Comparison of ENCODE assay signal across 16 cellular contexts in the genomic region with DNA sequence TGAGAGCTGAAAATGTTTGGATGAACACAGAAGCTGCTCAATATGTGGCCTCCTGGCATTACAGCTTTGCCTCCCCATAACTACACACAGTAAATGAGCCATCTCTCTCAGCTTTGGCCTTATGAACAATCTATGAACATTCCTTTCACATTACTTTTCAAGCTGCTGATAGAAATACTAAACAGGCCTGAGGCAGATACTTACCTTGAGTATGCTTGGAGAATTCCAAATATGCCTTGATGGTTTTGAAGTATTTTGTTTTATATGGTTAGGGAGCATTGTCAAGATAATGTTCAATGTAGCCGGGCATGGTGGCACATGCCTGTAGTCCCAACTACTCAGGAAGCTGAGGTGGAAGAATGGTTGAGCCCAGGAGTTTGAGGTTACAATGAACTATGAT.
DNase-seq lines count a peak whose midpoint lies in the region; ATAC-seq and TF ChIP-seq lines count a peak whose summit lies in the region.
"Had no signal": no experiment of that assay in that cellular context is flagged by ENCODE, and none has a peak within 500 bp of the region (broad histone marks: within the 10 kb centered on the region; RNA-seq: fewer than 3 reads in every experiment).

No MANE protein-coding gene starts in this region.

- no TSS peak for BruUV-seq in Panc1 (replicated peaks; lab: Mats Ljungman, UMichigan)

- in situ Hi-C loops in Panc1 (cut with HindIII; ENCODE audit: low pct_unique_long_range_greater_than_20kb, low sequenced_read_pairs) = no loop called here

- POLR2A ChIA-PET in Panc1 (lab: Charles Lee) = no interaction called here

- H3K9me3 ChIP-seq in Panc1 (ENCODE audit: control insufficient read depth, insufficient read depth, low read depth, low read length) = no peaks in the 10 kb centered on the region; the same call in 1 of the 2 replicates
- H3K9me3 ChIP-seq: Peyer's patch had no signal

- peak overlapping the region; percentile 36 for H3K27ac ChIP-seq in Panc1 (ENCODE audit: low read length)
- H3K27ac ChIP-seq: Peyer's patch, stomach had no signal

- intact Hi-C loops in Panc1 (cut with micrococcal nuclease; ENCODE audit: unreplicated experiment) (no loop called here), left colon (cut with DNase I, micrococcal nuclease) (no loop called here)

- no peak overlapping the region for H3K4me3 ChIP-seq in Panc1 (ENCODE audit: low read depth in 2 of 2, low read length in 2 of 2)
- H3K4me3 ChIP-seq: Peyer's patch, stomach had no signal

- no peaks in the 10 kb centered on the region for H3K27me3 ChIP-seq in Panc1 (ENCODE audit: control insufficient read depth, insufficient read depth, low read length)
- H3K27me3 ChIP-seq: Peyer's patch, stomach had no signal

- peak; percentile 95 for DNase-seq in ELR (ENCODE audit: low read depth)
- no peak for DNase-seq in Panc1 (ENCODE audit: low read depth, low spot score)
- peak; percentile 99 for DNase-seq in renal cortical epithelial cell (ENCODE audit: low read depth)
- DNase-seq in left colon = no peak
- DNase-seq: activated naive CD8-positive, alpha-beta T cell treated with anti-CD3 and anti-CD28 coated beads, Interleukin-2, amount 10 ng/mL, durations not matched to agents 7 days and 5 days; H9; hypothalamus; Kasumi-1; midbrain; NCI-H2227 treated with DMSO at 0.1 percent for 48 hours; Peyer's patch had no signal

- CTCF ChIA-PET in Panc1 (lab: Charles Lee) = interaction anchor here (0.6 kb wide), 1 partner anchor 1067 kb away, joined by 6 read pairs; no protein-coding TSS in a partner anchor

- H3K36me3 ChIP-seq in Panc1 (ENCODE audit: control insufficient read depth, insufficient read depth, low read length) = no peaks in the 10 kb centered on the region
- H3K36me3 ChIP-seq: Peyer's patch, stomach had no signal

- ATAC-seq in Panc1 (peak; percentile 89), esophagus mucosa (peak; percentile 59), HG03521 (IDR thresholded peaks at IDR 0.05; ENCODE audit: unreplicated experiment) (no peak), HG02759 (IDR thresholded peaks at IDR 0.05; ENCODE audit: unreplicated experiment) (no peak), left colon (no peak), GM19397 (IDR thresholded peaks at IDR 0.05; ENCODE audit: unreplicated experiment) (no peak)

- no peak for TF ChIP-seq CTCF in Panc1 (IDR thresholded peaks at IDR 0.05)

- 0 out of 2 replicates have a peak, but pooled peaks cover 4% of the 10 kb centered on the region for H3K4me1 ChIP-seq in Panc1 (ENCODE audit: control insufficient read depth, insufficient read depth, low read length)
- H3K4me1 ChIP-seq: Peyer's patch had no signal

Comparison
In these comparisons a context has a peak if more than half of its experiments do, and no peak if none do; other contexts are left out.
1. DNase-seq: peak in ELR (single experiment) and renal cortical epithelial cell (single experiment); none in Panc1 (single experiment) and left colon (0 of 2).
2. ATAC-seq: peak in Panc1 (single experiment) and esophagus mucosa (single experiment); none in HG03521 (single experiment), HG02759 (single experiment), left colon (single experiment) and GM19397 (single experiment).